8 cellular contexts compared by ENCODE assay signal in genomic region chr6:149723771-149724417, GRCh38. TPM values are rescaled to one million over a fixed set of nuclear protein-coding genes. Genes with fewer than 3 reads are reported as not detected.
DNase-seq lines count a peak whose midpoint lies in the region; ATAC-seq and TF ChIP-seq lines count a peak whose summit lies in the region.

No MANE protein-coding gene starts in this region.

- H3K27ac ChIP-seq in caudate nucleus (ENCODE audit: low read depth, low read length) = no peak overlapping the region

- in situ Hi-C loops in GM13976 (cut with MboI; ENCODE audit: low sequenced_read_pairs, unreplicated experiment) = no loop called here

- ATAC-seq in T-helper 17 cell (peak; percentile 94), left colon (peak; percentile 99)
- ATAC-seq in stimulated activated naive CD8-positive, alpha-beta T cell treated with anti-CD3 and anti-CD28 coated beads, Interleukin-15, Interleukin-2, amounts not matched to agents 100 U/mL and 50 U/mL, for 24 hours = peak; percentile 89

- H3K27ac Mint-ChIP-seq in T-helper 17 cell = peak overlapping the region; percentile 45

- H3K36me3 Mint-ChIP-seq in T-helper 17 cell (ENCODE audit: low read depth) = peaks cover 9% of the 10 kb centered on the region

- H3K27me3 Mint-ChIP-seq in T-helper 17 cell = no peaks in the 10 kb centered on the region

- TF ChIP-seq POLR2A in NB4 (IDR thresholded peaks at IDR 0.05; ENCODE audit: extremely low read depth, insufficient read length) = no peak

- DNase-seq in AG08395 (ENCODE audit: low spot score) (peak; percentile 83), GM13976 (ENCODE audit: low spot score) (peak; percentile 33), NB4 (ENCODE audit: low read depth) (peak; percentile 83), T-helper 17 cell (peak in 2 of 3 donors; percentile 14 to 24), caudate nucleus (lab: John Stamatoyannopoulos, UW) (peak in 38 of 61 donors; percentile 2 to 78 (median 19)), left colon (peak; percentile 42 to 46), cerebellum (ENCODE audit: low spot score) (no peak)
- DNase-seq in stimulated activated naive CD8-positive, alpha-beta T cell treated with anti-CD3 and anti-CD28 coated beads, Interleukin-15, Interleukin-2, amounts not matched to agents 100 U/mL and 50 U/mL, for 24 hours = peak; percentile 23

- intact Hi-C loops in left colon (cut with DNase I, micrococcal nuclease) = no loop called here

- H3K4me1 Mint-ChIP-seq in T-helper 17 cell = peaks cover 19% of the 10 kb centered on the region

- peak; percentile 46 for TF ChIP-seq CTCF in GM13976 (IDR thresholded peaks at IDR 0.05; ENCODE audit: borderline replicate concordance, control extremely low read depth, extremely low read depth, insufficient read depth, missing control alignments)
- TF ChIP-seq CTCF in NB4 (IDR thresholded peaks at IDR 0.05; ENCODE audit: low read depth, low read length) = peak; percentile 89

- no peak overlapping the region for H3K4me3 ChIP-seq in NB4 (ENCODE audit: low read depth, low read length)

- H3K4me3 Mint-ChIP-seq in T-helper 17 cell = no peak overlapping the region

- H3K9me3 ChIP-seq in T-helper 17 cell (ENCODE audit: control insufficient read depth, low read length, poor library complexity, severe bottlenecking) = no peaks in the 10 kb centered on the region

RNA-seq across cellular contexts. Expression of gene LATS1, which starts 6.0 kb away (rescaled TPM):
- total RNA-seq in T-helper 17 cell (10 to 100 TPM; 35.4 to 43.6 TPM), left colon (10 to 100 TPM; 21.7 to 22.7 TPM), cerebellum (41.4 TPM)

RNA-seq across cellular contexts. Expression of gene NUP43, which starts 22.4 kb away (rescaled TPM):
- 10 to 100 TPM; 13.7 to 16.3 TPM for total RNA-seq in T-helper 17 cell
- total RNA-seq in left colon = 10 to 100 TPM; 19.6 to 29.4 TPM
- total RNA-seq in cerebellum = 25.4 TPM

RNA-seq across cellular contexts. Expression of gene PCMT1, which starts 25.6 kb away (rescaled TPM):
- 10 to 100 TPM; 32.4 to 32.9 TPM for total RNA-seq in T-helper 17 cell
- 10 to 100 TPM; 52.4 to 55.9 TPM for total RNA-seq in left colon
- 78.8 TPM for total RNA-seq in cerebellum
